In the genomic region with DNA sequence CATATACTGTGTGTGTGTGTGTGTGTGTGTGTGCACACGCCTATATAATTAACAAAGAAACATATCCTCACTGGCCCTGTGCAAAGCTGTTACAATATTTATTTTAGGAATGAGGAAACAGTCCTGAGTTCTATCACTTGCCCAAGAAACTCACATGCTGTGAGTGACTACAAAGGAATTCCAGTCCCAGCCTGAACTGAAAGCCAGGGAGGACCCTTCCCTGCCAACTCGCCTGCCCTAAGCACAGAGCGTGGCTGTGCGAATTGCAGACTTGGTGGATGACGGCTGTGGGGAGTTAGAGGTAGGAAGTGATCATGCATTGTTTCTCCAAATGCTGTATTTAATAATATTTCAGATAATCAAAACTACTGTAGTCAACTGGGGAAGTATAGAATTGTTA, we compare ENCODE assay signal across 8 cellular contexts. TPM values are rescaled to one million over a fixed set of nuclear protein-coding genes. Genes with fewer than 3 reads are reported as not detected.
DNase-seq lines count a peak whose midpoint lies in the region.

No MANE protein-coding gene starts in this region.

- intact Hi-C loops in activated CD4-positive, alpha-beta T cell treated with anti-CD3 and anti-CD28 coated beads, Interleukin-2, amount 10 ng/mL, durations not matched to agents 24 days and 14 days (cut with micrococcal nuclease) = loop anchor here (1.0 kb wide), 1 partner anchor 15 kb away; no protein-coding TSS in a partner anchor

- DNase-seq in activated CD4-positive, alpha-beta T cell treated with anti-CD3 and anti-CD28 coated beads, Interleukin-2, amount 10 ng/mL, durations not matched to agents 24 days and 14 days = peak; percentile 73
- no peak for DNase-seq in activated CD4-positive, alpha-beta T cell treated with anti-CD3 and anti-CD28 coated beads, Interleukin-2, amount 50 U/mL, for 48 hours
- no peak for DNase-seq in activated CD4-positive, alpha-beta memory T cell treated with anti-CD3 and anti-CD28 coated beads, Interleukin-2, amount 10 ng/mL, durations not matched to agents 7 days and 5 days
- DNase-seq in globus pallidus (ENCODE audit: low spot score) (peak; percentile 24), NCI-H774 (lab: John Stamatoyannopoulos, UW) (no peak), NCI-H345 treated with DMSO at 0.1 percent for 48 hours (lab: John Stamatoyannopoulos, UW; ENCODE audit: unreplicated experiment) (no peak), GDM1 (lab: John Stamatoyannopoulos, UW) (no peak)
- peak; percentile 29 for DNase-seq in stimulated activated CD8-positive, alpha-beta memory T cell treated with anti-CD3 and anti-CD28 coated beads, Interleukin-4, amount 100 ng/mL, for 48 hours

- peaks cover 63% of the 10 kb centered on the region for H3K36me3 Mint-ChIP-seq in activated CD4-positive, alpha-beta T cell treated with anti-CD3 and anti-CD28 coated beads, Interleukin-2, amount 10 ng/mL, durations not matched to agents 24 days and 14 days (ENCODE audit: low read depth)
- peaks cover 41% of the 10 kb centered on the region for H3K36me3 Mint-ChIP-seq in activated CD4-positive, alpha-beta memory T cell treated with anti-CD3 and anti-CD28 coated beads, Interleukin-2, amount 10 ng/mL, durations not matched to agents 7 days and 5 days (ENCODE audit: low read depth)

- no peaks in the 10 kb centered on the region for H3K27me3 Mint-ChIP-seq in activated CD4-positive, alpha-beta T cell treated with anti-CD3 and anti-CD28 coated beads, Interleukin-2, amount 10 ng/mL, durations not matched to agents 24 days and 14 days
- H3K27me3 Mint-ChIP-seq in activated CD4-positive, alpha-beta memory T cell treated with anti-CD3 and anti-CD28 coated beads, Interleukin-2, amount 10 ng/mL, durations not matched to agents 7 days and 5 days = no peaks in the 10 kb centered on the region

- peak overlapping the region; percentile 71 for H3K27ac Mint-ChIP-seq in activated CD4-positive, alpha-beta T cell treated with anti-CD3 and anti-CD28 coated beads, Interleukin-2, amount 10 ng/mL, durations not matched to agents 24 days and 14 days
- peak overlapping the region; percentile 73 for H3K27ac Mint-ChIP-seq in activated CD4-positive, alpha-beta memory T cell treated with anti-CD3 and anti-CD28 coated beads, Interleukin-2, amount 10 ng/mL, durations not matched to agents 7 days and 5 days

- CTCF ChIA-PET in activated CD4-positive, alpha-beta memory T cell treated with anti-CD3 and anti-CD28 coated beads, Interleukin-2, amount 10 ng/mL, durations not matched to agents 7 days and 5 days (lab: Charles Lee) = interaction anchor here (0.7 to 1.8 kb wide), 4 partner anchors 33 to 106 kb away, joined by 3 to 6 read pairs (median 4); partner anchors contain the start of gene CD6

- H3K4me3 Mint-ChIP-seq in activated CD4-positive, alpha-beta T cell treated with anti-CD3 and anti-CD28 coated beads, Interleukin-2, amount 10 ng/mL, durations not matched to agents 24 days and 14 days = peak overlapping the region; percentile 57
- H3K4me3 Mint-ChIP-seq in activated CD4-positive, alpha-beta memory T cell treated with anti-CD3 and anti-CD28 coated beads, Interleukin-2, amount 10 ng/mL, durations not matched to agents 7 days and 5 days = peak overlapping the region; percentile 50

- H3K9me3 Mint-ChIP-seq in activated CD4-positive, alpha-beta T cell treated with anti-CD3 and anti-CD28 coated beads, Interleukin-2, amount 10 ng/mL, durations not matched to agents 24 days and 14 days = no peaks in the 10 kb centered on the region
- H3K9me3 Mint-ChIP-seq in activated CD4-positive, alpha-beta memory T cell treated with anti-CD3 and anti-CD28 coated beads, Interleukin-2, amount 10 ng/mL, durations not matched to agents 7 days and 5 days = no peaks in the 10 kb centered on the region

- POLR2A ChIA-PET in activated CD4-positive, alpha-beta memory T cell treated with anti-CD3 and anti-CD28 coated beads, Interleukin-2, amount 10 ng/mL, durations not matched to agents 7 days and 5 days (lab: Charles Lee) = interaction anchor here (1.0 to 14.3 kb wide), 9 partner anchors 13 to 96 kb away, joined by 3 to 228 read pairs (median 73); partner anchors contain the start of gene CD5

- H3K4me1 Mint-ChIP-seq in activated CD4-positive, alpha-beta T cell treated with anti-CD3 and anti-CD28 coated beads, Interleukin-2, amount 10 ng/mL, durations not matched to agents 24 days and 14 days = peaks cover 76% of the 10 kb centered on the region
- H3K4me1 Mint-ChIP-seq in activated CD4-positive, alpha-beta memory T cell treated with anti-CD3 and anti-CD28 coated beads, Interleukin-2, amount 10 ng/mL, durations not matched to agents 7 days and 5 days = peaks cover 92% of the 10 kb centered on the region

RNA-seq across cellular contexts. Expression of gene CD5, which starts 26.4 kb away (rescaled TPM):
- 368 and 385 TPM in 2 replicates for total RNA-seq in activated CD4-positive, alpha-beta T cell treated with anti-CD3 and anti-CD28 coated beads, Interleukin-2, amount 10 ng/mL, durations not matched to agents 24 days and 14 days
- total RNA-seq in activated CD4-positive, alpha-beta memory T cell treated with anti-CD3 and anti-CD28 coated beads, Interleukin-2, amount 10 ng/mL, durations not matched to agents 7 days and 5 days = 100 to 1,000 TPM; 359 to 373 TPM

Comparison
In these comparisons a context has a peak if more than half of its experiments do, and no peak if none do; other contexts are left out.
1. DNase-seq: peak in activated CD4-positive, alpha-beta T cell treated with anti-CD3 and anti-CD28 coated beads, Interleukin-2, amount 10 ng/mL, durations not matched to agents 24 days and 14 days (single experiment), globus pallidus (single experiment) and stimulated activated CD8-positive, alpha-beta memory T cell treated with anti-CD3 and anti-CD28 coated beads, Interleukin-4, amount 100 ng/mL, for 48 hours (single experiment); none in activated CD4-positive, alpha-beta T cell treated with anti-CD3 and anti-CD28 coated beads, Interleukin-2, amount 50 U/mL, for 48 hours (0 of 2), activated CD4-positive, alpha-beta memory T cell treated with anti-CD3 and anti-CD28 coated beads, Interleukin-2, amount 10 ng/mL, durations not matched to agents 7 days and 5 days (single experiment), NCI-H774 (single experiment), NCI-H345 treated with DMSO at 0.1 percent for 48 hours (single experiment) and GDM1 (single experiment).